8 cellular contexts compared by ENCODE assay signal in genomic region chr2:172442072-172442895, GRCh38. TPM values are rescaled to one million over a fixed set of nuclear protein-coding genes. Genes with fewer than 3 reads are reported as not detected.
DNase-seq lines count a peak whose midpoint lies in the region; ATAC-seq and TF ChIP-seq lines count a peak whose summit lies in the region.

No MANE protein-coding gene starts in this region.

- H3K27ac ChIP-seq in transverse colon, result peak overlapping the region; percentile 70 to 78 (median 77)

- H3K4me1 ChIP-seq in transverse colon, result peaks cover 36 to 84% (median 49%) of the 10 kb centered on the region in 4 donors

- H3K27me3 Mint-ChIP-seq in activated naive CD8-positive, alpha-beta T cell, result no peaks in the 10 kb centered on the region

- intact Hi-C loops in transverse colon (cut with DNase I; ENCODE audit: low total_unique reads), result no loop called here

- H3K4me3 ChIP-seq in transverse colon, result no peak overlapping the region

- peak overlapping the region; percentile 90 for H3K4me3 Mint-ChIP-seq in activated naive CD8-positive, alpha-beta T cell

- peak; percentile 18 for DNase-seq in DMS79 (lab: John Stamatoyannopoulos, UW)
- DNase-seq in NCI-H460 (ENCODE audit: extremely low read depth, low read depth), result peak; percentile 95
- DNase-seq in left lobe of liver (ENCODE audit: low spot score), result no peak
- DNase-seq in transverse colon, result peak; percentile 87
- DNase-seq in NOMO-1 treated with DMSO at 0.1 percent for 48 hours (lab: John Stamatoyannopoulos, UW; ENCODE audit: unreplicated experiment), result no peak
- no peak for DNase-seq in SHP77 treated with DMSO at 0.1 percent for 48 hours (lab: John Stamatoyannopoulos, UW)
- DNase-seq in HuH-7 (ENCODE audit: low spot score), result no peak

- 35 to 36% methylated on average over 4 to 10 of the region's 10 CpGs for WGBS in transverse colon (ENCODE audit: low coverage in 1 of 2), 2 donors

- peaks cover 54% of the 10 kb centered on the region for H3K4me1 Mint-ChIP-seq in activated naive CD8-positive, alpha-beta T cell (ENCODE audit: low read depth)

- no peaks in the 10 kb centered on the region for H3K36me3 ChIP-seq in transverse colon

- H3K9me3 Mint-ChIP-seq in activated naive CD8-positive, alpha-beta T cell (ENCODE audit: low read depth), result no peaks in the 10 kb centered on the region

- no peaks in the 10 kb centered on the region for H3K36me3 Mint-ChIP-seq in activated naive CD8-positive, alpha-beta T cell

- peak; percentile 27 for TF ChIP-seq POLR2A in transverse colon (IDR thresholded peaks at IDR 0.05)

- ATAC-seq in left lobe of liver, result peak; percentile 78

- in situ Hi-C loops in transverse colon (cut with MboI; ENCODE audit: low pct_ligation_motif_present in 1 of 4, low pct_unique_long_range_greater_than_20kb in 1 of 4, low sequenced_read_pairs in 3 of 4), result no loop called here

- H3K9me3 ChIP-seq in transverse colon, result no peaks in the 10 kb centered on the region

- no peak for TF ChIP-seq CTCF in transverse colon (IDR thresholded peaks at IDR 0.05)

- H3K27me3 ChIP-seq in transverse colon, result no peaks in the 10 kb centered on the region

- peak; percentile 39 for TF ChIP-seq EP300 in transverse colon (IDR thresholded peaks at IDR 0.05; ENCODE audit: low read depth)

- H3K27ac Mint-ChIP-seq in activated naive CD8-positive, alpha-beta T cell, result peak overlapping the region; percentile 95

RNA-seq across cellular contexts. Expression of gene ITGA6, which starts 14.9 kb away (rescaled TPM):
- 180 and 184 TPM in 2 replicates for total RNA-seq in NCI-H460 (2014; rRNA removed; shearing (Covaris generic))
- polyA plus RNA-seq in NCI-H460 (2014; cell fraction: nucleus; rRNA removed), result 61.4 and 113 TPM in 2 replicates
- 13.5 TPM for total RNA-seq in left lobe of liver
- total RNA-seq in transverse colon, result 100 to 1,000 TPM in 3 of 4 donors, 10 to 100 TPM in 1; 80.4 to 267 (median 207) TPM

Comparison
In these comparisons a context has a peak if more than half of its experiments do, and no peak if none do; other contexts are left out.
1. DNase-seq: peak in DMS79 (single experiment), NCI-H460 (single experiment) and transverse colon (single experiment); none in left lobe of liver (single experiment), NOMO-1 treated with DMSO at 0.1 percent for 48 hours (single experiment), SHP77 treated with DMSO at 0.1 percent for 48 hours (single experiment) and HuH-7 (single experiment).